In genomic region chr21:32249551-32250280, GRCh38 we compare ENCODE assay signal across 22 cellular contexts. TPM values are rescaled to one million over a fixed set of nuclear protein-coding genes. Genes with fewer than 3 reads are reported as not detected.
A peak's percentile ranks its signal among the peaks of the same experiment; 100 is the strongest.
DNase-seq lines count a peak whose midpoint lies in the region; ATAC-seq, FAIRE-seq and TF ChIP-seq lines count a peak whose summit lies in the region.
"Had no signal": no experiment of that assay in that cellular context is flagged by ENCODE, and none has a peak within 500 bp of the region (broad histone marks: within the 10 kb centered on the region; RNA-seq: fewer than 3 reads in every experiment).

No MANE protein-coding gene starts in this region.

- POLR2A ChIA-PET in K562 (lab: Yijun Ruan, JAX) = no interaction called here

- H3K36me3 ChIP-seq in heart right ventricle (no peaks in the 10 kb centered on the region), K562 (ENCODE audit: control insufficient read depth, insufficient read depth, low read length) (no peaks in the 10 kb centered on the region), tibial nerve (no peaks in the 10 kb centered on the region)
- H3K36me3 ChIP-seq: Peyer's patch had no signal

- no peaks in the 10 kb centered on the region for H3K9me1 ChIP-seq in K562 (ENCODE audit: control insufficient read depth, insufficient read depth, low read length)

- TF ChIP-seq RAD21 in K562 (CRISPR knock-in tag; conservative IDR thresholded peaks at IDR 0.05 in 1 of 2, IDR thresholded peaks at IDR 0.05 in 1 of 2) = no peak

- no peak overlapping the region for H3K4me2 ChIP-seq in K562 (ENCODE audit: insufficient read depth, low read length)

- H3K79me2 ChIP-seq in K562 (ENCODE audit: control insufficient read depth, insufficient read depth, low read length) = no peaks in the 10 kb centered on the region

- H3K27ac ChIP-seq in right cardiac atrium (ENCODE audit: low read length) = no peak overlapping the region
- no peak overlapping the region for H3K27ac ChIP-seq in heart right ventricle
- H3K27ac ChIP-seq in K562 (ENCODE audit: extremely low read depth, low read depth, low read length) = no peak overlapping the region
- no peak overlapping the region for H3K27ac ChIP-seq in tibial nerve
- H3K27ac ChIP-seq: Peyer's patch had no signal

- no peaks in the 10 kb centered on the region for H3K27me3 ChIP-seq in right cardiac atrium (ENCODE audit: control insufficient read depth, insufficient read depth)
- no peaks in the 10 kb centered on the region for H3K27me3 ChIP-seq in heart right ventricle
- H3K27me3 ChIP-seq in K562 (ENCODE audit: control insufficient read depth in 2 of 2, insufficient read depth in 2 of 2, low read length in 2 of 2) = peaks cover 51 to 53% of the 10 kb centered on the region in 2 experiments
- H3K27me3 ChIP-seq in tibial nerve = no peaks in the 10 kb centered on the region
- H3K27me3 ChIP-seq: Peyer's patch had no signal

- ATAC-seq in right cardiac atrium (no peak), heart right ventricle (no peak), K562 (no peak), HG03521 (IDR thresholded peaks at IDR 0.05; ENCODE audit: unreplicated experiment) (no peak)
- ATAC-seq: HCT116, T-cell had no signal

- FAIRE-seq in K562 (lab: Jason Lieb, UNC) = no peak
- FAIRE-seq: G401.6 had no signal

- H3K4me3 Mint-ChIP-seq in osteocyte (ENCODE audit: unreplicated experiment) = no peak overlapping the region
- H3K4me3 Mint-ChIP-seq: CD4-positive, alpha-beta T cell; T-cell had no signal

- intact Hi-C loops in right cardiac atrium (cut with DNase I) = no loop called here
- intact Hi-C loops in heart right ventricle (cut with DNase I) = loop anchor here in 5 of 10 donors (10.0 kb wide), 5 partner anchors 115 to 465 kb away; no protein-coding TSS in a partner anchor
- intact Hi-C loops in K562 (cut with micrococcal nuclease) = no loop called here

- no peak for TF ChIP-seq EP300 in K562 (IDR thresholded peaks at IDR 0.05; ENCODE audit: low read length)
- no peak for TF ChIP-seq EP300 in tibial nerve (IDR thresholded peaks at IDR 0.05)

- TF ChIP-seq CTCF in heart right ventricle (IDR thresholded peaks at IDR 0.05) (no peak), K562 (IDR thresholded peaks at IDR 0.05 in 2 of 3, conservative IDR thresholded peaks at IDR 0.05 in 1 of 3; ENCODE audit: insufficient read depth in 2 of 3, low read depth in 1 of 3, low read length in 3 of 3) (no peak), osteocyte (IDR thresholded peaks at IDR 0.05) (no peak), GM13976 (IDR thresholded peaks at IDR 0.05; ENCODE audit: borderline replicate concordance, control extremely low read depth, extremely low read depth, insufficient read depth, missing control alignments) (no peak), tibial nerve (IDR thresholded peaks at IDR 0.05) (no peak)

- peak overlapping the region; percentile 76 for H3K27ac Mint-ChIP-seq in osteocyte (ENCODE audit: unreplicated experiment)
- H3K27ac Mint-ChIP-seq: CD4-positive, alpha-beta T cell; T-cell had no signal

- H3K27me3 Mint-ChIP-seq in osteocyte (ENCODE audit: unreplicated experiment) = peaks cover 47% of the 10 kb centered on the region

- H3K4me1 ChIP-seq in right cardiac atrium (ENCODE audit: control insufficient read depth, insufficient read depth, low read length) (peaks cover 5% of the 10 kb centered on the region), heart right ventricle (peaks cover 0 to 21% (median 13%) of the 10 kb centered on the region in 9 donors), K562 (replicated peaks in 1 of 2; ENCODE audit: control insufficient read depth in 2 of 2, insufficient read depth in 2 of 2, low read length in 2 of 2) (no peaks in the 10 kb centered on the region), tibial nerve (peaks cover 0 to 16% (median 4%) of the 10 kb centered on the region in 4 donors)
- H3K4me1 ChIP-seq: Peyer's patch had no signal

- peaks cover 3% of the 10 kb centered on the region for H3K36me3 Mint-ChIP-seq in osteocyte (ENCODE audit: unreplicated experiment)
- H3K36me3 Mint-ChIP-seq: T-cell had no signal

- no peak overlapping the region for H2AFZ ChIP-seq in K562 (ENCODE audit: low read depth, low read length)

- H3K9me3 ChIP-seq in right cardiac atrium (ENCODE audit: control insufficient read depth, low read length) = no peaks in the 10 kb centered on the region
- H3K9me3 ChIP-seq in heart right ventricle = peaks cover 0 to 5% (median 0%) of the 10 kb centered on the region in 11 donors
- H3K9me3 ChIP-seq in K562 (replicated peaks; ENCODE audit: control insufficient read depth, insufficient read depth, low read depth, low read length) = no peaks in the 10 kb centered on the region
- no peaks in the 10 kb centered on the region for H3K9me3 ChIP-seq in tibial nerve
- H3K9me3 ChIP-seq: Peyer's patch had no signal

- no peaks in the 10 kb centered on the region for H4K20me1 ChIP-seq in K562 (replicated peaks; ENCODE audit: control insufficient read depth, insufficient read depth, low read length)

- H3K4me1 Mint-ChIP-seq in osteocyte (ENCODE audit: unreplicated experiment) = peaks cover 15% of the 10 kb centered on the region
- H3K4me1 Mint-ChIP-seq: T-cell had no signal

- TF ChIP-seq POLR2A in K562 (conservative IDR thresholded peaks at IDR 0.05) = no peak
- TF ChIP-seq POLR2A in tibial nerve (IDR thresholded peaks at IDR 0.05) = no peak

- H3K9me3 Mint-ChIP-seq in osteocyte (ENCODE audit: unreplicated experiment) = no peaks in the 10 kb centered on the region

- CTCF ChIA-PET in K562 (lab: Yijun Ruan, JAX; ENCODE audit: low intra/inter-chr PET ratio) = no interaction called here

- H3K9ac ChIP-seq in K562 (ENCODE audit: insufficient read depth in 1 of 2, low read depth in 2 of 2, low read length in 2 of 2) = no peak overlapping the region

- in situ Hi-C loops in K562 (cut with MboI) = loop anchor here (10.0 kb wide), 1 partner anchor 455 kb away; no protein-coding TSS in a partner anchor
- in situ Hi-C loops in GM13976 (cut with MboI; ENCODE audit: low sequenced_read_pairs, unreplicated experiment) = loop anchor here (10.0 to 25.0 kb wide), 2 partner anchors 385 to 462 kb away; no protein-coding TSS in a partner anchor

- WGBS in right cardiac atrium = 66% methylated on average over 14 of the region's 14 CpGs
- 73 to 79% methylated on average over 14 of the region's 14 CpGs for WGBS in heart right ventricle, 2 donors
- under 1% methylated on average over 14 of the region's 14 CpGs for WGBS in K562 (ENCODE audit: insufficient coverage, low coverage, missing lambda C conversion rate)
- WGBS in tibial nerve, 2 donors = 64 to 76% methylated on average over 14 of the region's 14 CpGs

- no TSS peak for BruUV-seq in K562 (replicated peaks; lab: Mats Ljungman, UMichigan)

- DNase-seq in right cardiac atrium (peak; percentile 22 to 80 (median 76)), heart right ventricle (no peak), K562 (ENCODE audit: extremely low read depth in 1 of 4, low spot score in 3 of 4) (no peak), myocyte (ENCODE audit: low read depth) (peak; percentile 7), osteocyte (ENCODE audit: extremely low spot score, unreplicated experiment) (peak; percentile 38), GM13976 (ENCODE audit: low spot score) (no peak), tibial nerve (ENCODE audit: low spot score in 2 of 2) (no peak)
- DNase-seq: CD4-positive, alpha-beta T cell; GOT3; Kasumi-1; NCI-H2171; NCI-H82; Peyer's patch; T-cell had no signal

- no peak overlapping the region for H3K4me3 ChIP-seq in right cardiac atrium (ENCODE audit: low read length)
- no peak overlapping the region for H3K4me3 ChIP-seq in heart right ventricle
- no peak overlapping the region for H3K4me3 ChIP-seq in K562
- no peak overlapping the region for H3K4me3 ChIP-seq in tibial nerve
- H3K4me3 ChIP-seq: Peyer's patch had no signal

RNA-seq across cellular contexts. Expression of gene MIS18A, which starts 29.1 kb away (rescaled TPM):
- 1 to 10 TPM; 3.3 to 4.7 (median 4.3) TPM for total RNA-seq in right cardiac atrium
- polyA plus RNA-seq in right cardiac atrium = 4.3 TPM
- 1 to 10 TPM; 1.8 to 3.6 (median 2.7) TPM for total RNA-seq in heart right ventricle
- polyA plus RNA-seq in heart right ventricle = 1 to 10 TPM; 2.6 to 3.1 TPM
- total RNA-seq in K562 (2011; cell fraction: chromatin; rRNA removed; ENCODE audit: low replicate concordance) = 4.4 and 8.3 TPM in 2 replicates
- total RNA-seq in K562 (2011; cell fraction: nucleolus; rRNA removed) = 6.5 and 6.6 TPM in 2 replicates
- 9.5 and 9.8 TPM in 2 replicates for total RNA-seq in K562 (2011; cell fraction: nucleoplasm; rRNA removed)
- 48.2 and 62.1 TPM in 2 replicates for total RNA-seq in K562 (2014; rRNA removed)
- 60.5 and 69.1 TPM in 2 replicates for total RNA-seq in K562 (2014; rRNA removed; fragmentation: Illumina TruSeq; extraction: Trizol)
- 58.6 and 63.6 TPM in 2 replicates for total RNA-seq in K562 (2015; rRNA removed; fragmentation: Illumina TruSeq; extraction: Trizol)
- total RNA-seq in K562 (2021) = 58.1 and 60.3 TPM in 2 replicates
- 43.2 and 55.8 TPM in 2 replicates for polyA plus RNA-seq in K562 (2011; rRNA removed)
- 30.9 and 35.9 TPM in 2 replicates for polyA plus RNA-seq in K562 (2011; cell fraction: cytosol; rRNA removed)
- 11.8 and 12.4 TPM in 2 replicates for polyA plus RNA-seq in K562 (2011; cell fraction: nucleus; rRNA removed)
- polyA plus RNA-seq in K562 (2012) = 44.9 and 67.5 TPM in 2 replicates
- polyA plus RNA-seq in K562 (2014; fragmentation: Illumina TruSeq; extraction: Trizol) = 65.9 and 73.3 TPM in 2 replicates
- polyA plus RNA-seq in K562 (2014; fragmentation: Nextera tagmentation; extraction: Ambion mirVana) = 10 to 100 TPM; 17.7 to 34.2 TPM
- 75.3 and 83.0 TPM in 2 replicates for polyA plus RNA-seq in K562 (2014; rRNA removed)
- polyA minus RNA-seq in K562 (2011; rRNA and poly(A)+ RNA removed) = 18.4 and 20.9 TPM in 2 replicates
- 8.6 and 13.6 TPM in 2 replicates for polyA minus RNA-seq in K562 (2011; cell fraction: cytosol; rRNA and poly(A)+ RNA removed)
- 4.0 and 5.2 TPM in 2 replicates for polyA minus RNA-seq in K562 (2011; cell fraction: nucleus; rRNA and poly(A)+ RNA removed)
- 6.2 and 7.6 TPM in 2 replicates for total RNA-seq in myocyte
- polyA plus RNA-seq in myocyte (2012) = 3.5 TPM
- 6.9 and 7.2 TPM in 2 replicates for total RNA-seq in osteocyte
- total RNA-seq in tibial nerve = 1 to 10 TPM; 4.0 to 9.3 (median 7.1) TPM

RNA-seq across cellular contexts. Expression of gene MRAP, which starts 48.9 kb away (rescaled TPM):
- 1 to 10 TPM in 1 of 4 donors, under 1 TPM in 1, not detected in 2; 0.32 to 3.2 TPM for total RNA-seq in right cardiac atrium
- 4.7 TPM for polyA plus RNA-seq in right cardiac atrium
- total RNA-seq in heart right ventricle = 1 to 10 TPM in 1 of 10 donors, under 1 TPM in 4, not detected in 5; 0.63 to 6.6 (median 0.77) TPM
- polyA plus RNA-seq in heart right ventricle = 10 to 100 TPM in 1 of 2 donors, 1 to 10 TPM in 1; 1.5 to 10.5 TPM
- not detected in 2 replicates for total RNA-seq in K562 (2011; cell fraction: chromatin; rRNA removed; ENCODE audit: low replicate concordance)
- total RNA-seq in K562 (2011; cell fraction: nucleolus; rRNA removed) = not detected in 2 replicates
- total RNA-seq in K562 (2011; cell fraction: nucleoplasm; rRNA removed) = 0.51 TPM in 1 of 2 replicates, not detected in the other
- total RNA-seq in K562 (2014; rRNA removed) = not detected in 2 replicates
- not detected in 2 replicates for total RNA-seq in K562 (2014; rRNA removed; fragmentation: Illumina TruSeq; extraction: Trizol)
- not detected in 2 replicates for total RNA-seq in K562 (2015; rRNA removed; fragmentation: Illumina TruSeq; extraction: Trizol)
- not detected in 2 replicates for total RNA-seq in K562 (2021)
- not detected in 2 replicates for polyA plus RNA-seq in K562 (2011; rRNA removed)
- polyA plus RNA-seq in K562 (2011; cell fraction: cytosol; rRNA removed) = 0.07 TPM in 1 of 2 replicates, not detected in the other
- polyA plus RNA-seq in K562 (2011; cell fraction: nucleus; rRNA removed) = not detected in 2 replicates
- polyA plus RNA-seq in K562 (2012) = not detected in 2 replicates
- polyA plus RNA-seq in K562 (2014; fragmentation: Illumina TruSeq; extraction: Trizol) = not detected in 2 replicates
- polyA plus RNA-seq in K562 (2014; fragmentation: Nextera tagmentation; extraction: Ambion mirVana) = 1 to 10 TPM in 1 of 2 experiments, under 1 TPM in 1; 0.63 to 2.3 TPM
- not detected in 2 replicates for polyA plus RNA-seq in K562 (2014; rRNA removed)
- not detected in 2 replicates for polyA minus RNA-seq in K562 (2011; rRNA and poly(A)+ RNA removed)
- not detected in 2 replicates for polyA minus RNA-seq in K562 (2011; cell fraction: cytosol; rRNA and poly(A)+ RNA removed)
- polyA minus RNA-seq in K562 (2011; cell fraction: nucleus; rRNA and poly(A)+ RNA removed) = not detected in 2 replicates
- not detected in 2 replicates for total RNA-seq in myocyte
- not detected for polyA plus RNA-seq in myocyte (2012)
- total RNA-seq in osteocyte = not detected in 2 replicates
- total RNA-seq in tibial nerve = 10 to 100 TPM in 1 of 4 donors, 1 to 10 TPM in 3; 1.6 to 14.4 (median 4.8) TPM
- total RNA-seq: A673; CD4-positive, alpha-beta T cell; Daoy; MCF 10A; NCI-H460; Peyer's patch; T-cell had no signal
- polyA plus RNA-seq: BJ had no signal

Comparison
In these comparisons a context has a peak if more than half of its experiments do, and no peak if none do; other contexts are left out.
1. DNase-seq: peak in right cardiac atrium (3 of 3), myocyte (single experiment) and osteocyte (single experiment); none in heart right ventricle (0 of 2), K562 (0 of 4), GM13976 (single experiment) and tibial nerve (0 of 2).